In genomic region chr17:28187931-28188330, GRCh38 we compare ENCODE assay signal across 39 cellular contexts.
"Had no signal": no experiment of that assay in that cellular context is flagged by ENCODE, and none has a peak within 500 bp of the region (broad histone marks: within the 10 kb centered on the region; RNA-seq: fewer than 3 reads in every experiment).

No MANE protein-coding gene starts in this region.

- H3K27me3 ChIP-seq: cardiac muscle cell had no signal

- DNase-seq: activated B cell treated with CpG ODN at 0.5 μM for 24 hours; activated CD4-positive, alpha-beta memory T cell treated with anti-CD3 and anti-CD28 coated beads for 36 hours; activated CD4-positive, alpha-beta T cell treated with anti-CD3 and anti-CD28 coated beads for 48 hours; activated CD4-positive, alpha-beta T cell treated with anti-CD3 and anti-CD28 coated beads, Interleukin-2, amount 50 U/mL, for 1 hour; activated CD4-positive, alpha-beta T cell treated with anti-CD3 and anti-CD28 coated beads, Interleukin-2, amount 50 U/mL, for 4 hours; activated CD4-positive, CD25-positive, alpha-beta regulatory T cell treated with anti-CD3 and anti-CD28 coated beads, Interleukin-2, amount 50 U/mL, for 72 hours; activated CD8-positive, alpha-beta memory T cell treated with anti-CD3 and anti-CD28 coated beads, Interleukin-2, amount 50 U/mL, for 4 hours; activated CD8-positive, alpha-beta T cell treated with anti-CD3 and anti-CD28 coated beads for 36 hours; activated effector memory CD4-positive, alpha-beta T cell treated with anti-CD3 and anti-CD28 coated beads, Interleukin-2, amount 50 U/mL, for 16 hours; activated gamma-delta T cell treated with Interleukin-2 at 50 U/mL for 16 hours; activated naive CD4-positive, alpha-beta T cell; activated naive CD4-positive, alpha-beta T cell treated with anti-CD3 and anti-CD28 coated beads for 36 hours; activated naive CD4-positive, alpha-beta T cell treated with anti-CD3 and anti-CD28 coated beads, Interleukin-2, amount 50 U/mL, for 16 hours; activated naive CD8-positive, alpha-beta T cell treated with anti-CD3 and anti-CD28 coated beads, Interleukin-2, amount 10 ng/mL, durations not matched to agents 7 days and 5 days; activated naive CD8-positive, alpha-beta T cell treated with anti-CD3 and anti-CD28 coated beads, Interleukin-2, amount 50 U/mL, for 24 hours; activated T-cell treated with anti-CD3 and anti-CD28 coated beads for 4 hours; activated T-cell treated with anti-CD3 and anti-CD28 coated beads, Interleukin-2, amount 50 U/mL, for 1 hour; activated T-cell treated with anti-CD3 and anti-CD28 coated beads, Interleukin-2, amount 50 U/mL, for 4 hours; activated T-cell treated with anti-CD3 and anti-CD28 coated beads, Interleukin-2, amount 50 U/mL, for 72 hours; amniotic stem cell; aorta; caudate nucleus; cerebellar nuclear complex; SW 1271; T-helper 1 cell; T-helper 2 cell; T-helper 9 cell had no signal

- FAIRE-seq: astrocyte, bronchial epithelial cell, TTC549 had no signal

- ATAC-seq: activated CD8-positive, alpha-beta T cell treated with anti-CD3 and anti-CD28 coated beads for 36 hours; activated naive CD8-positive, alpha-beta T cell treated with anti-CD3 and anti-CD28 coated beads, Interleukin-2, amount 50 U/mL, for 24 hours; activated T-cell treated with anti-CD3 and anti-CD28 coated beads, Interleukin-2, amount 50 U/mL, for 4 hours; activated T-cell treated with anti-CD3 and anti-CD28 coated beads, Interleukin-2, amount 50 U/mL, for 72 hours; activated T-helper 17 cell treated with anti-CD3 and anti-CD28 coated beads, Interleukin-2, amount 50 U/mL, for 72 hours had no signal

- H3K9me3 Mint-ChIP-seq: activated B cell treated with CpG ODN at 0.5 μM for 24 hours; activated CD4-positive, alpha-beta memory T cell treated with anti-CD3 and anti-CD28 coated beads for 36 hours; activated CD8-positive, alpha-beta T cell treated with anti-CD3 and anti-CD28 coated beads for 36 hours; activated naive CD4-positive, alpha-beta T cell treated with anti-CD3 and anti-CD28 coated beads for 36 hours; activated naive CD8-positive, alpha-beta T cell treated with anti-CD3 and anti-CD28 coated beads, Interleukin-2, amount 50 U/mL, for 24 hours; activated T-cell treated with anti-CD3 and anti-CD28 coated beads, Interleukin-2, amount 50 U/mL, for 4 hours; activated T-helper 17 cell treated with anti-CD3 and anti-CD28 coated beads, Interleukin-2, amount 50 U/mL, for 72 hours; brain; central memory CD8-positive, alpha-beta T cell had no signal

- H3K27me3 Mint-ChIP-seq: activated B cell treated with CpG ODN at 0.5 μM for 24 hours; activated CD4-positive, alpha-beta memory T cell treated with anti-CD3 and anti-CD28 coated beads for 36 hours; activated CD8-positive, alpha-beta T cell treated with anti-CD3 and anti-CD28 coated beads for 36 hours; activated naive CD8-positive, alpha-beta T cell; activated naive CD8-positive, alpha-beta T cell treated with anti-CD3 and anti-CD28 coated beads, Interleukin-2, amount 10 ng/mL, durations not matched to agents 7 days and 5 days; activated naive CD8-positive, alpha-beta T cell treated with anti-CD3 and anti-CD28 coated beads, Interleukin-2, amount 50 U/mL, for 24 hours; activated T-helper 17 cell treated with anti-CD3 and anti-CD28 coated beads, Interleukin-2, amount 50 U/mL, for 72 hours; brain; central memory CD8-positive, alpha-beta T cell had no signal

- H3K27ac Mint-ChIP-seq: activated B cell treated with CpG ODN at 0.5 μM for 24 hours; activated CD4-positive, alpha-beta memory T cell treated with anti-CD3 and anti-CD28 coated beads for 36 hours; activated CD8-positive, alpha-beta T cell treated with anti-CD3 and anti-CD28 coated beads for 36 hours; activated naive CD4-positive, alpha-beta T cell treated with anti-CD3 and anti-CD28 coated beads for 36 hours; activated naive CD8-positive, alpha-beta T cell; activated naive CD8-positive, alpha-beta T cell treated with anti-CD3 and anti-CD28 coated beads, Interleukin-2, amount 10 ng/mL, durations not matched to agents 7 days and 5 days; activated naive CD8-positive, alpha-beta T cell treated with anti-CD3 and anti-CD28 coated beads, Interleukin-2, amount 50 U/mL, for 24 hours; activated T-cell treated with anti-CD3 and anti-CD28 coated beads, Interleukin-2, amount 50 U/mL, for 72 hours; activated T-helper 1 cell treated with anti-CD3 and anti-CD28 coated beads, Interleukin-12 subunit alpha, Interleukin-12 subunit beta, Interleukin-2, Interleukin-4 antibody, amounts not matched to agents 30 ng/mL and 10 ng/mL and 1 ng/mL, durations not matched to agents 14 hours and 24 hours and 36 hours; activated T-helper 17 cell treated with anti-CD3 and anti-CD28 coated beads, Interleukin-2, amount 50 U/mL, for 72 hours; brain; T-helper 1 cell treated with Interleukin-12 subunit alpha and Interleukin-12 subunit beta and Interleukin-4 antibody, amounts not matched to agents 30 μg/mL and 1 μg/mL, for 36 hours; T-helper 2 cell treated with Interferon-gamma antibody and Interleukin-4, amounts not matched to agents 5 μg/mL and 100 μg/mL, for 36 hours had no signal

- H3K27ac ChIP-seq: cardiac muscle cell, VCaP had no signal

- H3K4me3 ChIP-seq: cardiac muscle cell had no signal

- H3K4me1 Mint-ChIP-seq: activated naive CD8-positive, alpha-beta T cell treated with anti-CD3 and anti-CD28 coated beads, Interleukin-2, amount 10 ng/mL, durations not matched to agents 7 days and 5 days; activated naive CD8-positive, alpha-beta T cell treated with anti-CD3 and anti-CD28 coated beads, Interleukin-2, amount 50 U/mL, for 24 hours; activated T-helper 17 cell treated with anti-CD3 and anti-CD28 coated beads, Interleukin-2, amount 50 U/mL, for 72 hours; brain; central memory CD8-positive, alpha-beta T cell had no signal

- H3K4me3 Mint-ChIP-seq: activated B cell treated with CpG ODN at 0.5 μM for 24 hours; activated CD4-positive, alpha-beta memory T cell treated with anti-CD3 and anti-CD28 coated beads for 36 hours; activated CD8-positive, alpha-beta T cell treated with anti-CD3 and anti-CD28 coated beads for 36 hours; activated naive CD4-positive, alpha-beta T cell treated with anti-CD3 and anti-CD28 coated beads for 36 hours; activated naive CD8-positive, alpha-beta T cell; activated naive CD8-positive, alpha-beta T cell treated with anti-CD3 and anti-CD28 coated beads, Interleukin-2, amount 10 ng/mL, durations not matched to agents 7 days and 5 days; activated naive CD8-positive, alpha-beta T cell treated with anti-CD3 and anti-CD28 coated beads, Interleukin-2, amount 50 U/mL, for 24 hours; activated T-cell treated with anti-CD3 and anti-CD28 coated beads, Interleukin-2, amount 50 U/mL, for 4 hours; activated T-cell treated with anti-CD3 and anti-CD28 coated beads, Interleukin-2, amount 50 U/mL, for 72 hours; activated T-helper 1 cell treated with anti-CD3 and anti-CD28 coated beads, Interleukin-12 subunit alpha, Interleukin-12 subunit beta, Interleukin-2, Interleukin-4 antibody, amounts not matched to agents 30 ng/mL and 10 ng/mL and 1 ng/mL, durations not matched to agents 14 hours and 24 hours and 36 hours; activated T-helper 17 cell treated with anti-CD3 and anti-CD28 coated beads, Interleukin-2, amount 50 U/mL, for 72 hours; brain; central memory CD8-positive, alpha-beta T cell; T-helper 1 cell treated with Interleukin-12 subunit alpha and Interleukin-12 subunit beta and Interleukin-4 antibody, amounts not matched to agents 30 μg/mL and 1 μg/mL, for 36 hours; T-helper 2 cell treated with Interferon-gamma antibody and Interleukin-4, amounts not matched to agents 5 μg/mL and 100 μg/mL, for 36 hours had no signal
